In genomic region chr11:73376168-73376802, GRCh38 we compare ENCODE assay signal across 1 cellular context.
TF ChIP-seq lines count a peak whose summit lies in the region.

RELT (plus strand) TSS chr11:73376399; CDS start chr11:73389137, 12,738 bp downstream.

TF ChIP-seq in HepG2, 621 proteins besides CTCF, POLR2A, EP300 and RAD21 (continued from another document and continues in another):
- TF ChIP-seq AHDC1 (CRISPR knock-in tag; IDR thresholded peaks at IDR 0.05; ENCODE audit: borderline replicate concordance) (no peak), SIN3B (IDR thresholded peaks at IDR 0.05; ENCODE audit: low read length) (0 out of 2 replicates have a peak, but pooled peaks have one; percentile 36), ZNF331 (CRISPR knock-in tag; IDR thresholded peaks at IDR 0.05) (no peak), ZNF318 (CRISPR knock-in tag; IDR thresholded peaks at IDR 0.05) (no peak), ZNF883 (CRISPR knock-in tag; IDR thresholded peaks at IDR 0.05; ENCODE audit: not compliant biosample characterization) (peak; percentile 7), ZBTB21 (CRISPR knock-in tag; IDR thresholded peaks at IDR 0.05) (no peak), U2AF2 (IDR thresholded peaks at IDR 0.05; ENCODE audit: low read depth, low read length) (no peak), ZNF251 (CRISPR knock-in tag; IDR thresholded peaks at IDR 0.05) (no peak), ZNF691 (CRISPR knock-in tag; IDR thresholded peaks at IDR 0.05; ENCODE audit: borderline replicate concordance, low read depth) (no peak), ZNF747 (CRISPR knock-in tag; IDR thresholded peaks at IDR 0.05; ENCODE audit: borderline replicate concordance) (no peak), ZNF782 (CRISPR knock-in tag; IDR thresholded peaks at IDR 0.05; ENCODE audit: borderline replicate concordance) (no peak), PAX8 (CRISPR knock-in tag; IDR thresholded peaks at IDR 0.05; ENCODE audit: borderline replicate concordance) (no peak), YEATS4 (CRISPR knock-in tag; IDR thresholded peaks at IDR 0.05; ENCODE audit: borderline replicate concordance) (no peak), ATF1 (CRISPR knock-in tag; IDR thresholded peaks at IDR 0.05) (no peak), ZNF234 (CRISPR knock-in tag; conservative IDR thresholded peaks at IDR 0.05) (no peak), SMAD9 (CRISPR knock-in tag; IDR thresholded peaks at IDR 0.05) (no peak), ZNF260 (CRISPR knock-in tag; IDR thresholded peaks at IDR 0.05; ENCODE audit: borderline replicate concordance, low read depth) (no peak), TAF1 (CRISPR knock-in tag; IDR thresholded peaks at IDR 0.05) (peak; percentile 59), ATAD3A (CRISPR knock-in tag; IDR thresholded peaks at IDR 0.05) (no peak), TIGD3 (CRISPR knock-in tag; IDR thresholded peaks at IDR 0.05; ENCODE audit: borderline replicate concordance) (no peak), RARA (CRISPR knock-in tag; IDR thresholded peaks at IDR 0.05) (0 out of 2 replicates have a peak, but pooled peaks have one; percentile 9), PITX1 (CRISPR knock-in tag; IDR thresholded peaks at IDR 0.05) (no peak), NBN (conservative IDR thresholded peaks at IDR 0.05) (no peak), HCFC1 (IDR thresholded peaks at IDR 0.05; ENCODE audit: low read depth, low read length) (no peak), RFX5 (IDR thresholded peaks at IDR 0.05; ENCODE audit: low read depth, low read length) (peak; percentile 54; the same call in 1 of the 2 replicates), RXRA (CRISPR knock-in tag; IDR thresholded peaks at IDR 0.05) (peak; percentile 62), ZNF232 (CRISPR knock-in tag; IDR thresholded peaks at IDR 0.05; ENCODE audit: borderline replicate concordance) (no peak), HMGA1 (CRISPR knock-in tag; conservative IDR thresholded peaks at IDR 0.05) (no peak), IKZF4 (CRISPR knock-in tag; IDR thresholded peaks at IDR 0.05; ENCODE audit: borderline replicate concordance, low read depth, not compliant biosample characterization) (no peak), PBX3 (CRISPR knock-in tag; IDR thresholded peaks at IDR 0.05; ENCODE audit: borderline replicate concordance) (no peak), MZF1 (CRISPR knock-in tag; IDR thresholded peaks at IDR 0.05; ENCODE audit: borderline replicate concordance) (no peak), ZNF619 (CRISPR knock-in tag; IDR thresholded peaks at IDR 0.05) (no peak), HHEX (CRISPR knock-in tag; IDR thresholded peaks at IDR 0.05) (no peak), ZNF414 (CRISPR knock-in tag; IDR thresholded peaks at IDR 0.05) (no peak), RBAK (CRISPR knock-in tag; IDR thresholded peaks at IDR 0.05) (no peak), ZNF225 (CRISPR knock-in tag; IDR thresholded peaks at IDR 0.05) (no peak), ZNF512B (CRISPR knock-in tag; IDR thresholded peaks at IDR 0.05; ENCODE audit: borderline replicate concordance) (no peak), HES4 (CRISPR knock-in tag; IDR thresholded peaks at IDR 0.05; ENCODE audit: borderline replicate concordance) (peak; percentile 85; the same call in 1 of the 2 replicates), ATF7 (IDR thresholded peaks at IDR 0.05) (no peak), ATF7 (CRISPR knock-in tag; IDR thresholded peaks at IDR 0.05) (no peak), ONECUT2 (CRISPR knock-in tag; IDR thresholded peaks at IDR 0.05) (no peak)
